Comparison of ENCODE assay signal across 9 cellular contexts in genomic region chr6:160069050-160069454, GRCh38. TPM values are rescaled to one million over a fixed set of nuclear protein-coding genes. Genes with fewer than 3 reads are reported as not detected.
DNase-seq lines count a peak whose midpoint lies in the region; ATAC-seq and TF ChIP-seq lines count a peak whose summit lies in the region.
"Had no signal": no experiment of that assay in that cellular context is flagged by ENCODE, and none has a peak within 500 bp of the region (broad histone marks: within the 10 kb centered on the region; RNA-seq: fewer than 3 reads in every experiment).

No MANE protein-coding gene starts in this region.

- peak overlapping the region; percentile 21 for H3K4me2 ChIP-seq in Karpas-422 (ENCODE audit: low read depth, low read length, poor library complexity, severe bottlenecking)

- no peaks in the 10 kb centered on the region for H3K79me2 ChIP-seq in Karpas-422 (ENCODE audit: low read length)
- H3K79me2 ChIP-seq: parathyroid adenoma had no signal

- no peak overlapping the region for H3K9ac ChIP-seq in Karpas-422 (ENCODE audit: low read length)
- H3K9ac ChIP-seq: parathyroid adenoma had no signal

- no peaks in the 10 kb centered on the region for H3K9me2 ChIP-seq in Karpas-422 (replicated peaks; ENCODE audit: insufficient read depth, low read length)

- DNase-seq in Karpas-422 (peak; percentile 71), natural killer cell (no peak), DMS79 treated with DMSO at 0.1 percent for 48 hours (lab: John Stamatoyannopoulos, UW) (no peak), HUDEP-2 (lab: John Stamatoyannopoulos, UW; ENCODE audit: unreplicated experiment in 76 of 76) (no peak), HPDE6-E6E7 (ENCODE audit: extremely low spot score) (no peak)
- DNase-seq: upper lobe of left lung had no signal

- H3K36me3 Mint-ChIP-seq in natural killer cell: peaks cover 43% of the 10 kb centered on the region

- H3K27me3 Mint-ChIP-seq in natural killer cell (ENCODE audit: low read depth in 2 of 2): no peaks in the 10 kb centered on the region

- H2AFZ ChIP-seq in Karpas-422 (ENCODE audit: low read length): no peak overlapping the region
- H2AFZ ChIP-seq: parathyroid adenoma had no signal

- no peak overlapping the region for H3K4me3 ChIP-seq in Karpas-422 (ENCODE audit: low read length)
- H3K4me3 ChIP-seq: upper lobe of left lung had no signal

- H3K4me3 Mint-ChIP-seq in natural killer cell: peak overlapping the region; percentile 67

- no peak for TF ChIP-seq CTCF in natural killer cell (IDR thresholded peaks at IDR 0.05)

- intact Hi-C loops in natural killer cell (cut with micrococcal nuclease): no loop called here

- no peaks in the 10 kb centered on the region for H3K36me3 ChIP-seq in Karpas-422 (ENCODE audit: insufficient read depth, low read length)

- no peaks in the 10 kb centered on the region for H3K27me3 ChIP-seq in Karpas-422 (ENCODE audit: low read length)
- H3K27me3 ChIP-seq: upper lobe of left lung had no signal

- no peaks in the 10 kb centered on the region for H4K20me1 ChIP-seq in Karpas-422 (ENCODE audit: insufficient read depth, low read depth, low read length)

- H3K9me3 Mint-ChIP-seq in natural killer cell: no peaks in the 10 kb centered on the region

- H3K27ac Mint-ChIP-seq in natural killer cell: peak overlapping the region; percentile 29 to 63

- H3K9me3 ChIP-seq in Karpas-422 (ENCODE audit: low read length): no peaks in the 10 kb centered on the region
- H3K9me3 ChIP-seq: upper lobe of left lung had no signal

- H3K27ac ChIP-seq in Karpas-422 (ENCODE audit: low read length): no peak overlapping the region
- H3K27ac ChIP-seq: parathyroid adenoma, upper lobe of left lung had no signal

- H3K4me1 Mint-ChIP-seq in natural killer cell: peaks cover 37 to 43% of the 10 kb centered on the region in 2 donors

- peaks cover 12% of the 10 kb centered on the region for H3K4me1 ChIP-seq in Karpas-422 (ENCODE audit: low read length)
- H3K4me1 ChIP-seq: parathyroid adenoma, upper lobe of left lung had no signal

- ATAC-seq in GM18873 (IDR thresholded peaks at IDR 0.05; ENCODE audit: low FRiP score, unreplicated experiment) (peak; percentile 95), GM21825 (IDR thresholded peaks at IDR 0.05; ENCODE audit: unreplicated experiment) (peak; percentile 91), natural killer cell (peak; percentile 52 to 70 (median 55))

RNA-seq across cellular contexts. Expression of gene SLC22A1, which starts 52.6 kb away (rescaled TPM):
- 0.78 TPM in 1 of 2 replicates, not detected in the other for total RNA-seq in Karpas-422 (2014; rRNA removed; shearing (Covaris generic); ENCODE audit: low replicate concordance)
- 1 to 10 TPM; 1.4 to 4.5 (median 3.0) TPM for total RNA-seq in natural killer cell
